Comparison of ENCODE assay signal across 1 cellular context in the genomic region with DNA sequence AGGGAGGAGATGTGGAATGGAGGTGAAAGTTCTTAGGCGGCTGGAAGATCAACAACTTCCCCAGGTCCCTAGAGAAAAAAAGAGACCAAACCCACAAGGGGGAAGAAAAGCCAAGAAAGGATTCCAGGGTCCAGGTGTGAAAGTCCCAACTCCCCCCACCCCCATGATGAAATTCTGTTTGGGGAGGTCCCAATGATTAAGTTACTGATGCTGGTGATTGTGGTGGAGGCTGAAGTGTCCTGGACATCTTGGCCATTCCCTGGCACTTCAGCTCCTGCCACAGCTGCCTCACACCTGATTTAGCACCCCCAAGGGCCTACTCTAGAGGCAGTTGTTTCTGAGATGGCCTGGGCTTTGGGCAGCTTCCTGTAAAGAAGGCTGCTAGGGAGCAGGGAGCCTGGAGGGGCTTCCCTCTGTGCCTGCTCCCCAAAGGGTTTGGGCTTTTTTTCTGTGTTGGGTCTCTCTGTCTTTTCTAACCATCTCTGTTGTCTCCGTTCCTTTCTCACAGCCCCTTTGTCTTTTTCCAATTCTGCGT.
TF ChIP-seq lines count a peak whose summit lies in the region.

No MANE protein-coding gene starts in this region.

TF ChIP-seq in HEK293, 187 proteins besides CTCF, POLR2A, EP300 and RAD21 (continued from another document):
- TF ChIP-seq, protein P1, sequence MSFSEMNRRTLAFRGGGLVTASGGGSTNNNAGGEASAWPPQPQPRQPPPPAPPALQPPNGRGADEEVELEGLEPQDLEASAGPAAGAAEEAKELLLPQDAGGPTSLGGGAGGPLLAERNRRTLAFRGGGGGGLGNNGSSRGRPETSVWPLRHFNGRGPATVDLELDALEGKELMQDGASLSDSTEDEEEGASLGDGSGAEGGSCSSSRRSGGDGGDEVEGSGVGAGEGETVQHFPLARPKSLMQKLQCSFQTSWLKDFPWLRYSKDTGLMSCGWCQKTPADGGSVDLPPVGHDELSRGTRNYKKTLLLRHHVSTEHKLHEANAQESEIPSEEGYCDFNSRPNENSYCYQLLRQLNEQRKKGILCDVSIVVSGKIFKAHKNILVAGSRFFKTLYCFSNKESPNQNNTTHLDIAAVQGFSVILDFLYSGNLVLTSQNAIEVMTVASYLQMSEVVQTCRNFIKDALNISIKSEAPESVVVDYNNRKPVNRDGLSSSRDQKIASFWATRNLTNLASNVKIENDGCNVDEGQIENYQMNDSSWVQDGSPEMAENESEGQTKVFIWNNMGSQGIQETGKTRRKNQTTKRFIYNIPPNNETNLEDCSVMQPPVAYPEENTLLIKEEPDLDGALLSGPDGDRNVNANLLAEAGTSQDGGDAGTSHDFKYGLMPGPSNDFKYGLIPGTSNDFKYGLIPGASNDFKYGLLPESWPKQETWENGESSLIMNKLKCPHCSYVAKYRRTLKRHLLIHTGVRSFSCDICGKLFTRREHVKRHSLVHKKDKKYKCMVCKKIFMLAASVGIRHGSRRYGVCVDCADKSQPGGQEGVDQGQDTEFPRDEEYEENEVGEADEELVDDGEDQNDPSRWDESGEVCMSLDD (tag by site-specific recombination; IDR thresholded peaks at IDR 0.05): no peak
- TF ChIP-seq, protein P2, sequence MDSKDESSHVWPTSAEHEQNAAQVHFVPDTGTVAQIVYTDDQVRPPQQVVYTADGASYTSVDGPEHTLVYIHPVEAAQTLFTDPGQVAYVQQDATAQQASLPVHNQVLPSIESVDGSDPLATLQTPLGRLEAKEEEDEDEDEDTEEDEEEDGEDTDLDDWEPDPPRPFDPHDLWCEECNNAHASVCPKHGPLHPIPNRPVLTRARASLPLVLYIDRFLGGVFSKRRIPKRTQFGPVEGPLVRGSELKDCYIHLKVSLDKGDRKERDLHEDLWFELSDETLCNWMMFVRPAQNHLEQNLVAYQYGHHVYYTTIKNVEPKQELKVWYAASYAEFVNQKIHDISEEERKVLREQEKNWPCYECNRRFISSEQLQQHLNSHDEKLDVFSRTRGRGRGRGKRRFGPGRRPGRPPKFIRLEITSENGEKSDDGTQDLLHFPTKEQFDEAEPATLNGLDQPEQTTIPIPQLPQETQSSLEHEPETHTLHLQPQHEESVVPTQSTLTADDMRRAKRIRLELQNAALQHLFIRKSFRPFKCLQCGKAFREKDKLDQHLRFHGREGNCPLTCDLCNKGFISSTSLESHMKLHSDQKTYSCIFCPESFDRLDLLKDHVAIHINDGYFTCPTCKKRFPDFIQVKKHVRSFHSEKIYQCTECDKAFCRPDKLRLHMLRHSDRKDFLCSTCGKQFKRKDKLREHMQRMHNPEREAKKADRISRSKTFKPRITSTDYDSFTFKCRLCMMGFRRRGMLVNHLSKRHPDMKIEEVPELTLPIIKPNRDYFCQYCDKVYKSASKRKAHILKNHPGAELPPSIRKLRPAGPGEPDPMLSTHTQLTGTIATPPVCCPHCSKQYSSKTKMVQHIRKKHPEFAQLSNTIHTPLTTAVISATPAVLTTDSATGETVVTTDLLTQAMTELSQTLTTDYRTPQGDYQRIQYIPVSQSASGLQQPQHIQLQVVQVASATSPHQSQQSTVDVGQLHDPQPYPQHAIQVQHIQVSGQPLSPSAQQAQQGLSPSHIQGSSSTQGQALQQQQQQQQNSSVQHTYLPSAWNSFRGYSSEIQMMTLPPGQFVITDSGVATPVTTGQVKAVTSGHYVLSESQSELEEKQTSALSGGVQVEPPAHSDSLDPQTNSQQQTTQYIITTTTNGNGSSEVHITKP (tag by site-specific recombination; IDR thresholded peaks at IDR 0.05): peak; percentile 36; the same call in 1 of the 2 replicates
- TF ChIP-seq ZNF596 (tag by site-specific recombination; IDR thresholded peaks at IDR 0.05) (0 out of 2 replicates have a peak, but pooled peaks have one; percentile 5), ZNF133 (tag by site-specific recombination; IDR thresholded peaks at IDR 0.05) (no peak), ZNF776 (tag by site-specific recombination; IDR thresholded peaks at IDR 0.05; ENCODE audit: borderline replicate concordance) (no peak), ZNF146 (tag by site-specific recombination; IDR thresholded peaks at IDR 0.05) (no peak), OSR2 (tag by site-specific recombination; IDR thresholded peaks at IDR 0.05) (peak; percentile 51; the same call in 1 of the 2 replicates), SETDB1 (IDR thresholded peaks at IDR 0.05; ENCODE audit: insufficient read length, low read length) (no peak), ZNF169 (tag by site-specific recombination; IDR thresholded peaks at IDR 0.05) (no peak), ZNF560 (tag by site-specific recombination; IDR thresholded peaks at IDR 0.05; ENCODE audit: borderline replicate concordance) (no peak), IKZF3 (tag by site-specific recombination; IDR thresholded peaks at IDR 0.05) (peak; percentile 30; the same call in 1 of the 2 replicates), RBAK (tag by site-specific recombination; IDR thresholded peaks at IDR 0.05) (no peak)
- TF ChIP-seq, protein P3, sequence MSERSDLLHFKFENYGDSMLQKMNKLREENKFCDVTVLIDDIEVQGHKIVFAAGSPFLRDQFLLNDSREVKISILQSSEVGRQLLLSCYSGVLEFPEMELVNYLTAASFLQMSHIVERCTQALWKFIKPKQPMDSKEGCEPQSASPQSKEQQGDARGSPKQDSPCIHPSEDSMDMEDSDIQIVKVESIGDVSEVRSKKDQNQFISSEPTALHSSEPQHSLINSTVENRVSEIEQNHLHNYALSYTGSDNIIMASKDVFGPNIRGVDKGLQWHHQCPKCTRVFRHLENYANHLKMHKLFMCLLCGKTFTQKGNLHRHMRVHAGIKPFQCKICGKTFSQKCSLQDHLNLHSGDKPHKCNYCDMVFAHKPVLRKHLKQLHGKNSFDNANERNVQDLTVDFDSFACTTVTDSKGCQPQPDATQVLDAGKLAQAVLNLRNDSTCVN (tag by site-specific recombination; optimal IDR thresholded peaks at IDR 0.05): no peak
- TF ChIP-seq, protein P4, sequence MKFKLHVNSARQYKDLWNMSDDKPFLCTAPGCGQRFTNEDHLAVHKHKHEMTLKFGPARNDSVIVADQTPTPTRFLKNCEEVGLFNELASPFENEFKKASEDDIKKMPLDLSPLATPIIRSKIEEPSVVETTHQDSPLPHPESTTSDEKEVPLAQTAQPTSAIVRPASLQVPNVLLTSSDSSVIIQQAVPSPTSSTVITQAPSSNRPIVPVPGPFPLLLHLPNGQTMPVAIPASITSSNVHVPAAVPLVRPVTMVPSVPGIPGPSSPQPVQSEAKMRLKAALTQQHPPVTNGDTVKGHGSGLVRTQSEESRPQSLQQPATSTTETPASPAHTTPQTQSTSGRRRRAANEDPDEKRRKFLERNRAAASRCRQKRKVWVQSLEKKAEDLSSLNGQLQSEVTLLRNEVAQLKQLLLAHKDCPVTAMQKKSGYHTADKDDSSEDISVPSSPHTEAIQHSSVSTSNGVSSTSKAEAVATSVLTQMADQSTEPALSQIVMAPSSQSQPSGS (tag by site-specific recombination; IDR thresholded peaks at IDR 0.05; ENCODE audit: low read depth): no peak
TF ChIP-seq in HEK293: peak in this region for 5.
